ENCODE assay signal across 1 cellular context in the genomic region with DNA sequence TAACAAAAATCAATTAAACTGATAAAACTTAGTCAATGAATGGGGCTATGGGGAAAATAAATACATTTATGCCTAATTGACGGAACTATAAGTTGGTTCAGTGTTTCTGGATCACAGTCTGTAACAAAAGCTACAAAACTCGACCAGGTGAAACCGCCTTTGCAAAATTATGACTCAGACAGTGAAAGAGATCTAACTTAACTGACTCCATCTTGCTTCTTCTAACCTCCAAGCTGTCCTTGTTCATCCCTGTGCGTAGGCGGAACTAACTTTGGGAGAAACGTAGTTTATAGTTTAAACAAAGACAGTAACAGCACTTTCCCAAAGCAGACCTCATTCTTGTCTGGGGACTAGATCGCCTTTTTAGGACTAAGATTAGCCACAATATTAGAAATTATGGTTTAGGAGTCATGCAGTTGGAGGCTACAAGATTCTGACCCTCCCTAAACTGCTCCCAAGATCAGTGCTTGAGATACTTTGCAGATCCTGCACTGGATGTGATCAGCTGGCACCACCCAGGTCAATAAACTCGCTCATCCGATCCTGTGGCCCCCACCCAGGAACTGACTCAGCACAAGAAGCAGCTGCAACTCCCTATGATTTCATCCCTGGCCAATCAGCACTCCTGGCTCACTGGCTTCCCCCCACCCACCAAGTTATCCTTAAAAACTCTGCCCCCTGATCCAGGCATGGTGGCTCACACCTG.
TF ChIP-seq lines count a peak whose summit lies in the region.

No MANE protein-coding gene starts in this region.

TF ChIP-seq in SK-N-SH treated with all-trans-retinoic acid at 6 μM for 48 hours, 23 proteins besides CTCF, POLR2A, EP300 and RAD21 (continued from another document):
- TF ChIP-seq TSHZ2 (CRISPR knock-in tag; IDR thresholded peaks at IDR 0.05) (no peak), TCF4 (CRISPR knock-in tag; IDR thresholded peaks at IDR 0.05; ENCODE audit: borderline replicate concordance) (no peak), ISL1 (CRISPR knock-in tag; IDR thresholded peaks at IDR 0.05) (no peak), TOX (CRISPR knock-in tag; IDR thresholded peaks at IDR 0.05; ENCODE audit: borderline replicate concordance) (no peak), BACH2 (CRISPR knock-in tag; IDR thresholded peaks at IDR 0.05; ENCODE audit: borderline replicate concordance) (no peak), POU6F1 (CRISPR knock-in tag; IDR thresholded peaks at IDR 0.05; ENCODE audit: borderline replicate concordance, low read depth) (no peak)
- TF ChIP-seq, protein P1, sequence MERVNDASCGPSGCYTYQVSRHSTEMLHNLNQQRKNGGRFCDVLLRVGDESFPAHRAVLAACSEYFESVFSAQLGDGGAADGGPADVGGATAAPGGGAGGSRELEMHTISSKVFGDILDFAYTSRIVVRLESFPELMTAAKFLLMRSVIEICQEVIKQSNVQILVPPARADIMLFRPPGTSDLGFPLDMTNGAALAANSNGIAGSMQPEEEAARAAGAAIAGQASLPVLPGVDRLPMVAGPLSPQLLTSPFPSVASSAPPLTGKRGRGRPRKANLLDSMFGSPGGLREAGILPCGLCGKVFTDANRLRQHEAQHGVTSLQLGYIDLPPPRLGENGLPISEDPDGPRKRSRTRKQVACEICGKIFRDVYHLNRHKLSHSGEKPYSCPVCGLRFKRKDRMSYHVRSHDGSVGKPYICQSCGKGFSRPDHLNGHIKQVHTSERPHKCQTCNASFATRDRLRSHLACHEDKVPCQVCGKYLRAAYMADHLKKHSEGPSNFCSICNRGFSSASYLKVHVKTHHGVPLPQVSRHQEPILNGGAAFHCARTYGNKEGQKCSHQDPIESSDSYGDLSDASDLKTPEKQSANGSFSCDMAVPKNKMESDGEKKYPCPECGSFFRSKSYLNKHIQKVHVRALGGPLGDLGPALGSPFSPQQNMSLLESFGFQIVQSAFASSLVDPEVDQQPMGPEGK (CRISPR knock-in tag; IDR thresholded peaks at IDR 0.05; ENCODE audit: borderline replicate concordance) = no peak
TF ChIP-seq in SK-N-SH treated with all-trans-retinoic acid at 6 μM for 48 hours: peak in this region for 0.
